Comparison of ENCODE assay signal across 1 cellular context in the genomic region with DNA sequence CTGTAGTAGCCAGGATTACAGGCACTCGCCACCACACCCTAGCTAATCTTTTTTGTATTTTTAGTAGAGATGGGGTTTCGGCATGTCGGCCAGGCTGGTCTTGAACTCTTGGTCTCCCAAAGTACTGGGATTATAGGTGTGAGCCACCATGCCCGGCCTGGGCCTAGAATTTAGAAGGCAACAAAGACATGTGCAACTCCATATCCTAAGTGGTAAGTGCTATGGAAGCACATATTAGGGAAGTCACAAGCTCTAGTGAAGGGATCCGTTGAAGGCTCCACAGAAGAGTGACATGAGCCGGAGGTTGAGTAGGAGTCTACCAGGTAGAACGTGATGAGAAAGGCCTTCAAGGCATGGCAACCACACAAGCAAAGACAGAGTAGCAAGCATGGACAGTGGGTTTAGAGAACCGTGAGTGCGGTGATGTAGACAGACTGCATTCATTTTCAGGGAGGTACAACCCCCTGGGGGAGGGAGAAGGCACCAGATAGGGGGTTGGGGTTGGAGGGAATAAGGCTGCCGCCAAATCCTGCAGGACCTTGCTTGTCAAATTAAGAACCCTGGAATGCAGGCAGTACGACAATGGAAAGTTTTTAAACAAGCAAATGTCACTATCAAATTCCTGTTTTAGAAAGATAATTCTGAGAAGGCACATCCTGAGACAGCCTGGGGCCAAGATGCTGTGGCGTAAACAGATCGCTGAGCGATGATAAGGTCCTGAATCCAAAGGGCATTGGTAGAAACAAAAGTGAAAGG.
TF ChIP-seq lines count a peak whose summit lies in the region.

No MANE protein-coding gene starts in this region.

TF ChIP-seq in GM12878, 131 proteins besides CTCF, POLR2A, EP300 and RAD21:
- TF ChIP-seq IKZF1 (conservative IDR thresholded peaks at IDR 0.05) (no peak), TCF7 (IDR thresholded peaks at IDR 0.05; ENCODE audit: borderline replicate concordance) (no peak), EZH2 (IDR thresholded peaks at IDR 0.05; ENCODE audit: borderline replicate concordance, control insufficient read depth, low read depth, low read length) (no peak), KLF5 (IDR thresholded peaks at IDR 0.05; ENCODE audit: partially characterized antibody) (no peak), YBX1 (IDR thresholded peaks at IDR 0.05) (no peak), MTA2 (IDR thresholded peaks at IDR 0.05; ENCODE audit: low read depth) (no peak), ETV6 (conservative IDR thresholded peaks at IDR 0.05 in 1 of 2, IDR thresholded peaks at IDR 0.05 in 1 of 2; ENCODE audit: borderline replicate concordance in 1 of 2, low read depth in 1 of 2) (no peak), FOS (IDR thresholded peaks at IDR 0.05; ENCODE audit: borderline replicate concordance, extremely low read depth, insufficient read length) (no peak), HDGF (IDR thresholded peaks at IDR 0.05) (no peak), POU2F2 (IDR thresholded peaks at IDR 0.05; ENCODE audit: borderline replicate concordance, low read depth, low read length) (no peak), RELA (IDR thresholded peaks at IDR 0.05; ENCODE audit: borderline replicate concordance, partially characterized antibody) (no peak)
- TF ChIP-seq, protein P1, sequence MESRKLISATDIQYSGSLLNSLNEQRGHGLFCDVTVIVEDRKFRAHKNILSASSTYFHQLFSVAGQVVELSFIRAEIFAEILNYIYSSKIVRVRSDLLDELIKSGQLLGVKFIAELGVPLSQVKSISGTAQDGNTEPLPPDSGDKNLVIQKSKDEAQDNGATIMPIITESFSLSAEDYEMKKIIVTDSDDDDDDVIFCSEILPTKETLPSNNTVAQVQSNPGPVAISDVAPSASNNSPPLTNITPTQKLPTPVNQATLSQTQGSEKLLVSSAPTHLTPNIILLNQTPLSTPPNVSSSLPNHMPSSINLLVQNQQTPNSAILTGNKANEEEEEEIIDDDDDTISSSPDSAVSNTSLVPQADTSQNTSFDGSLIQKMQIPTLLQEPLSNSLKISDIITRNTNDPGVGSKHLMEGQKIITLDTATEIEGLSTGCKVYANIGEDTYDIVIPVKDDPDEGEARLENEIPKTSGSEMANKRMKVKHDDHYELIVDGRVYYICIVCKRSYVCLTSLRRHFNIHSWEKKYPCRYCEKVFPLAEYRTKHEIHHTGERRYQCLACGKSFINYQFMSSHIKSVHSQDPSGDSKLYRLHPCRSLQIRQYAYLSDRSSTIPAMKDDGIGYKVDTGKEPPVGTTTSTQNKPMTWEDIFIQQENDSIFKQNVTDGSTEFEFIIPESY (IDR thresholded peaks at IDR 0.05) = no peak
- TF ChIP-seq, protein P2, sequence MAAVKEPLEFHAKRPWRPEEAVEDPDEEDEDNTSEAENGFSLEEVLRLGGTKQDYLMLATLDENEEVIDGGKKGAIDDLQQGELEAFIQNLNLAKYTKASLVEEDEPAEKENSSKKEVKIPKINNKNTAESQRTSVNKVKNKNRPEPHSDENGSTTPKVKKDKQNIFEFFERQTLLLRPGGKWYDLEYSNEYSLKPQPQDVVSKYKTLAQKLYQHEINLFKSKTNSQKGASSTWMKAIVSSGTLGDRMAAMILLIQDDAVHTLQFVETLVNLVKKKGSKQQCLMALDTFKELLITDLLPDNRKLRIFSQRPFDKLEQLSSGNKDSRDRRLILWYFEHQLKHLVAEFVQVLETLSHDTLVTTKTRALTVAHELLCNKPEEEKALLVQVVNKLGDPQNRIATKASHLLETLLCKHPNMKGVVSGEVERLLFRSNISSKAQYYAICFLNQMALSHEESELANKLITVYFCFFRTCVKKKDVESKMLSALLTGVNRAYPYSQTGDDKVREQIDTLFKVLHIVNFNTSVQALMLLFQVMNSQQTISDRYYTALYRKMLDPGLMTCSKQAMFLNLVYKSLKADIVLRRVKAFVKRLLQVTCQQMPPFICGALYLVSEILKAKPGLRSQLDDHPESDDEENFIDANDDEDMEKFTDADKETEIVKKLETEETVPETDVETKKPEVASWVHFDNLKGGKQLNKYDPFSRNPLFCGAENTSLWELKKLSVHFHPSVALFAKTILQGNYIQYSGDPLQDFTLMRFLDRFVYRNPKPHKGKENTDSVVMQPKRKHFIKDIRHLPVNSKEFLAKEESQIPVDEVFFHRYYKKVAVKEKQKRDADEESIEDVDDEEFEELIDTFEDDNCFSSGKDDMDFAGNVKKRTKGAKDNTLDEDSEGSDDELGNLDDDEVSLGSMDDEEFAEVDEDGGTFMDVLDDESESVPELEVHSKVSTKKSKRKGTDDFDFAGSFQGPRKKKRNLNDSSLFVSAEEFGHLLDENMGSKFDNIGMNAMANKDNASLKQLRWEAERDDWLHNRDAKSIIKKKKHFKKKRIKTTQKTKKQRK (IDR thresholded peaks at IDR 0.05; ENCODE audit: low read depth, low read length) = no peak
